Comparison of ENCODE assay signal across 12 cellular contexts in the genomic region with DNA sequence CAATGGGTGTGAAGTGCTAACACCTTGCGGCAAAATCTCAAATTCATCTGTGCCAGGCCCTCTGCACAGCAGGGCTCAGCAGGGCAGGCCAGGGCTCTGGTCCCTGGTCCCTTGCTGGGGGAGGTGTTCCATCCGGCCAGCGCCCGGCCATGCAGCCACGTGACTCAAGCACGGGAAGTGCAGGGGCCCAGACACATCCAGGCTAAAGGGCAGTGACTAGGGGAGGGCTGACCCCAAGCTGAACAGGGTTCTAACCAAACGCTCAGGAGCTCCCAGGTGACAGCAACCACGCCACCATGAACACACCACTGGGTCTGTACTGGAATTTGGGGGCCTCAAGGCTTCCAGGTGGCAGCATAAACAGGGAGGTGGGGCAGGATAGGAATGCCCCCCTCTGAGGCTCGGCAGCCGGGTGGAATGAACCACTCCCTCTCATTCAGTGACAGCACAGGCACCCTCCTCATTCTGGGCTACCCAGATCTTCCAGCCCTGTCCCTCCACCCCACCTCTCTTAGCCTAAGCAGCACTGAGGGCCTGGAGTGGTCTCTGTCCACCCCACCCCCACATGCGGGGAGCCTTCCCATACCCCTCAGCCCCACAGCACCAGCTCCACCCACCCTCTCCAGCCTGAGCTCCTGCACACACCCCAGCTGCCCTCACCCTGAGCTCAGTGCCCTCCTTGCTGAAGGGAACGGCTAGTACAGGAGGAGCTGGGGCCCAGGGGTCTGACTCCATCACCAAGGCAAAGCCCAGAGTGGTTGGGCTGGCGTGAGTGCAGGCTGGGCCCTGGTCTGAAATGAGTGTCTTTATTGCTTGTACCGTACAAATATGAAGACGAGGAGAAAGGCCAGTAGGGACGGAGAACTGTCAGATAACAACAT. TPM values are rescaled to one million over a fixed set of nuclear protein-coding genes. Genes with fewer than 3 reads are reported as not detected.
A peak's percentile ranks its signal among the peaks of the same experiment; 100 is the strongest.
DNase-seq lines count a peak whose midpoint lies in the region; ATAC-seq, FAIRE-seq and TF ChIP-seq lines count a peak whose summit lies in the region.
"Had no signal": no experiment of that assay in that cellular context is flagged by ENCODE, and none has a peak within 500 bp of the region (broad histone marks: within the 10 kb centered on the region; RNA-seq: fewer than 3 reads in every experiment).

No MANE protein-coding gene starts in this region.

- no peak overlapping the region for H3K4me3 Mint-ChIP-seq in CD8-positive, alpha-beta memory T cell
- H3K4me3 Mint-ChIP-seq in natural killer cell (no peak overlapping the region), glutamatergic neuron (ENCODE audit: unreplicated experiment) (no peak overlapping the region)

- POLR2A ChIA-PET in CD8-positive, alpha-beta memory T cell (lab: Charles Lee) = no interaction called here

- CTCF ChIA-PET in CD8-positive, alpha-beta memory T cell (lab: Charles Lee) = interaction anchor here (1.3 kb wide), 1 partner anchor 92 kb away, joined by 3 read pairs; no protein-coding TSS in a partner anchor

- no peaks in the 10 kb centered on the region for H3K9me3 Mint-ChIP-seq in CD8-positive, alpha-beta memory T cell
- H3K9me3 Mint-ChIP-seq in natural killer cell = no peaks in the 10 kb centered on the region
- H3K9me3 Mint-ChIP-seq in glutamatergic neuron (ENCODE audit: unreplicated experiment) = no peaks in the 10 kb centered on the region

- no peaks in the 10 kb centered on the region for H3K36me3 ChIP-seq in CD8-positive, alpha-beta memory T cell (ENCODE audit: insufficient read depth, low read length)
- peaks cover 5% of the 10 kb centered on the region for H3K36me3 ChIP-seq in cardiac muscle cell

- intact Hi-C loops in natural killer cell (cut with micrococcal nuclease) = no loop called here

- peak overlapping the region in 1 of 8 donors; percentile 65 for H3K27ac Mint-ChIP-seq in CD8-positive, alpha-beta memory T cell
- H3K27ac Mint-ChIP-seq in natural killer cell (peak overlapping the region; percentile 21 to 52), glutamatergic neuron (ENCODE audit: unreplicated experiment) (no peak overlapping the region)

- TF ChIP-seq CTCF in cardiac muscle cell (IDR thresholded peaks at IDR 0.05; ENCODE audit: low read depth, low read length) = no peak
- TF ChIP-seq CTCF in natural killer cell (IDR thresholded peaks at IDR 0.05) = no peak
- no peak for TF ChIP-seq CTCF in glutamatergic neuron (IDR thresholded peaks at IDR 0.05; ENCODE audit: partially characterized antibody, unreplicated experiment)

- no peak for ATAC-seq in natural killer cell
- no peak for ATAC-seq in GM19395 (IDR thresholded peaks at IDR 0.05; ENCODE audit: unreplicated experiment)

- peaks cover 3 to 35% (median 6%) of the 10 kb centered on the region in 3 donors for H3K36me3 Mint-ChIP-seq in CD8-positive, alpha-beta memory T cell
- H3K36me3 Mint-ChIP-seq in natural killer cell = no peaks in the 10 kb centered on the region
- no peaks in the 10 kb centered on the region for H3K36me3 Mint-ChIP-seq in glutamatergic neuron (ENCODE audit: unreplicated experiment)

- no peak for FAIRE-seq in RCC 7860 (lab: Jason Lieb, UNC)

- peaks cover 1 to 6% (median 2%) of the 10 kb centered on the region in 3 donors for H3K4me1 Mint-ChIP-seq in CD8-positive, alpha-beta memory T cell
- H3K4me1 Mint-ChIP-seq in natural killer cell (peaks cover under 1 to 5% of the 10 kb centered on the region in 2 donors), glutamatergic neuron (ENCODE audit: low read depth, unreplicated experiment) (peaks cover 5% of the 10 kb centered on the region)

- H3K4me1 ChIP-seq in CD8-positive, alpha-beta memory T cell (ENCODE audit: insufficient read depth, low read length) = peaks cover 1% of the 10 kb centered on the region
- H3K4me1 ChIP-seq in cardiac muscle cell (ENCODE audit: low read depth) = peaks cover 11% of the 10 kb centered on the region

- DNase-seq in CD8-positive, alpha-beta memory T cell = no peak
- DNase-seq in RCC 7860 (ENCODE audit: low spot score) = peak; percentile 23
- peak; percentile 33 to 56 for DNase-seq in cardiac muscle cell (ENCODE audit: low read depth in 1 of 2, low spot score in 1 of 2)
- DNase-seq in natural killer cell = no peak
- DNase-seq in NCI-H1417 treated with DMSO at 0.1 percent for 48 hours (lab: John Stamatoyannopoulos, UW) = no peak
- DNase-seq in OCI-M2 (lab: John Stamatoyannopoulos, UW; ENCODE audit: unreplicated experiment) = no peak
- DNase-seq in glutamatergic neuron = no peak

- no peak overlapping the region for H3K4me3 ChIP-seq in CD8-positive, alpha-beta memory T cell (ENCODE audit: low read length)
- no peak overlapping the region for H3K4me3 ChIP-seq in cardiac muscle cell
- H3K4me3 ChIP-seq: lung had no signal

- no peaks in the 10 kb centered on the region for H3K9me3 ChIP-seq in CD8-positive, alpha-beta memory T cell (ENCODE audit: low read length)
- no peaks in the 10 kb centered on the region for H3K9me3 ChIP-seq in cardiac muscle cell (ENCODE audit: low read depth)

- no peaks in the 10 kb centered on the region for H3K27me3 ChIP-seq in CD8-positive, alpha-beta memory T cell (ENCODE audit: insufficient read depth, low read length, poor library complexity, severe bottlenecking)
- no peaks in the 10 kb centered on the region for H3K27me3 ChIP-seq in cardiac muscle cell

- peaks cover under 1 to 1% of the 10 kb centered on the region in 2 donors for H3K27me3 Mint-ChIP-seq in CD8-positive, alpha-beta memory T cell
- peaks cover 1 to 3% of the 10 kb centered on the region in 2 donors for H3K27me3 Mint-ChIP-seq in natural killer cell (ENCODE audit: low read depth in 2 of 2)
- H3K27me3 Mint-ChIP-seq in glutamatergic neuron (ENCODE audit: unreplicated experiment) = peaks cover 8% of the 10 kb centered on the region

- peak overlapping the region; percentile 24 for H3K27ac ChIP-seq in CD8-positive, alpha-beta memory T cell (ENCODE audit: low read depth, low read length)
- H3K27ac ChIP-seq in cardiac muscle cell = peak overlapping the region; percentile 79
- H3K27ac ChIP-seq: epithelial cell of prostate had no signal

RNA-seq across cellular contexts. Expression of a gene that starts 5.3 kb away (rescaled TPM):
- total RNA-seq in CD8-positive, alpha-beta memory T cell = under 1 TPM in 1 of 2 experiments, not detected in 1; 0.11 TPM
- polyA plus RNA-seq in CD8-positive, alpha-beta memory T cell = not detected
- total RNA-seq in cardiac muscle cell (0.21 TPM in 1 of 2 replicates, not detected in the other), natural killer cell (1 to 10 TPM; 1.2 to 1.8 (median 1.2) TPM), glutamatergic neuron (ENCODE audit: unreplicated experiment) (2.3 TPM)
- polyA plus RNA-seq in cardiac muscle cell = 0.31 TPM in 1 of 2 replicates, not detected in the other
- total RNA-seq: skeletal muscle tissue had no signal

RNA-seq across cellular contexts. Expression of a gene that starts 13.6 kb away (rescaled TPM):
- total RNA-seq in CD8-positive, alpha-beta memory T cell = not detected
- not detected for polyA plus RNA-seq in CD8-positive, alpha-beta memory T cell
- total RNA-seq in cardiac muscle cell = not detected in 2 replicates
- polyA plus RNA-seq in cardiac muscle cell = 0.13 and 0.20 TPM in 2 replicates
- total RNA-seq in natural killer cell = not detected
- total RNA-seq in glutamatergic neuron (ENCODE audit: unreplicated experiment) = 19.5 TPM
- total RNA-seq: lung, skeletal muscle tissue had no signal
- polyA plus RNA-seq: BJ, lung had no signal

RNA-seq across cellular contexts. Expression of a gene that starts 40.6 kb away (rescaled TPM):
- total RNA-seq in CD8-positive, alpha-beta memory T cell = 10 to 100 TPM; 13.9 to 15.4 TPM
- 1.3 TPM for polyA plus RNA-seq in CD8-positive, alpha-beta memory T cell
- 19.8 and 30.5 TPM in 2 replicates for total RNA-seq in cardiac muscle cell
- 8.9 and 10.0 TPM in 2 replicates for polyA plus RNA-seq in cardiac muscle cell
- 10 to 100 TPM; 27.1 to 39.0 (median 36.0) TPM for total RNA-seq in natural killer cell
- 66.9 TPM for total RNA-seq in glutamatergic neuron (ENCODE audit: unreplicated experiment)

RNA-seq across cellular contexts. Expression of a gene that starts 53.4 kb away (rescaled TPM):
- 100 to 1,000 TPM; 124 to 132 TPM for total RNA-seq in CD8-positive, alpha-beta memory T cell
- 27.0 TPM for polyA plus RNA-seq in CD8-positive, alpha-beta memory T cell
- total RNA-seq in cardiac muscle cell (119 and 193 TPM in 2 replicates), natural killer cell (100 to 1,000 TPM; 234 to 292 (median 261) TPM), glutamatergic neuron (ENCODE audit: unreplicated experiment) (197 TPM)
- polyA plus RNA-seq in cardiac muscle cell = 60.1 and 80.1 TPM in 2 replicates

Comparison
In these comparisons a context has a peak if more than half of its experiments do, and no peak if none do; other contexts are left out.
1. DNase-seq: peak in RCC 7860 (single experiment) and cardiac muscle cell (2 of 2); none in CD8-positive, alpha-beta memory T cell (0 of 5), natural killer cell (single experiment), NCI-H1417 treated with DMSO at 0.1 percent for 48 hours (single experiment), OCI-M2 (single experiment) and glutamatergic neuron (single experiment).
2. RNA of a gene that starts 13.6 kb away (total RNA-seq): 19.5 TPM in glutamatergic neuron (single experiment); not detected in CD8-positive, alpha-beta memory T cell, not detected in natural killer cell and not detected in cardiac muscle cell; every median in the first group is over 10 times any median in the second.